ENCODE assay signal across 8 cellular contexts in the genomic region with DNA sequence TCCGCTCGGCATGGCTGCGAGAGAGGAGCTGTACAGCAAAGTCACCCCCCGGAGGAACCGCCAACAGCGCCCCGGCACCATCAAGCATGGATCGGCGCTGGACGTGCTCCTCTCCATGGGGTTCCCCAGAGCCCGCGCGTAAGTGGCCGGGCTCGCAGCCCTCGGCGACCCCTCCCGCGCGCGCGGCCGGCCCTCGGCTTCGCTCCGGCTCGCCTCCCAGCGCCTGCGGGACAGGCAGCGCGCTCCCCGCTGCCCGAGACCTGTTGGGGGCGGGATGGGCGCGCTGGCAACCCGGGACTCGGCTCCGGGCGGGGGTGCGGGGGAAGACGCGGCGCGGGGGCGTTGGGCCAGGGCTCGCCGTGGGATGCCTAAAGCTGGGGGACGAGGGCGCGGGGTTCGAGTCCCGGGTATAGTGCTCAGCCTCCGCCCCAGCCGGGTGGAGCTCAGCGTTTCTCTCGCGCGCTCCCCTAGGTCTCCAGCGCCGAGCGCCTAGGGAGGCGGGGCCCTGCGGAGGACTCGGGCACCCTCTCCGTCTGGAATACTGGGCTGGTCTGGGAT. TPM values are rescaled to one million over a fixed set of nuclear protein-coding genes. Genes with fewer than 3 reads are reported as not detected.
DNase-seq lines count a peak whose midpoint lies in the region; ATAC-seq and TF ChIP-seq lines count a peak whose summit lies in the region.

No MANE protein-coding gene starts in this region.

- H3K9me3 ChIP-seq in ascending aorta (no peaks in the 10 kb centered on the region), iPS-18a (ENCODE audit: control insufficient read depth, low read depth, low read length) (no peaks in the 10 kb centered on the region), skeletal muscle tissue (ENCODE audit: control insufficient read depth in 3 of 3, low read length in 3 of 3) (no peaks in the 10 kb centered on the region)

- peak in 1 of 3 experiments; percentile 6 for TF ChIP-seq CTCF in ascending aorta (IDR thresholded peaks at IDR 0.05)

- no peaks in the 10 kb centered on the region for H3K27me3 ChIP-seq in ascending aorta
- H3K27me3 ChIP-seq in iPS-18a (ENCODE audit: control insufficient read depth, insufficient read depth, low read length) = peaks cover 31% of the 10 kb centered on the region
- peaks cover 0 to 10% (median 9%) of the 10 kb centered on the region in 3 donors for H3K27me3 ChIP-seq in skeletal muscle tissue (ENCODE audit: control insufficient read depth in 3 of 3, insufficient read depth in 3 of 3, low read length in 3 of 3)

- H3K9ac ChIP-seq in iPS-18a (ENCODE audit: low read length) (peak overlapping the region; percentile 42), skeletal muscle tissue (ENCODE audit: low read depth in 1 of 3, low read length in 3 of 3) (peak overlapping the region; percentile 68 to 81 (median 69))

- H3K27ac ChIP-seq in ascending aorta = peak overlapping the region; percentile 87 to 91
- no peak overlapping the region for H3K27ac ChIP-seq in iPS-18a (ENCODE audit: low read length)
- peak overlapping the region; percentile 79 for H3K27ac ChIP-seq in skeletal muscle tissue (ENCODE audit: low read depth, low read length)

- ATAC-seq in GM19467 (IDR thresholded peaks at IDR 0.05; ENCODE audit: unreplicated experiment) (peak; percentile 43), HG03565 (IDR thresholded peaks at IDR 0.05; ENCODE audit: unreplicated experiment) (peak; percentile 34)

- H3K4me3 ChIP-seq in ascending aorta = peak overlapping the region; percentile 68 to 84
- H3K4me3 ChIP-seq in iPS-18a (ENCODE audit: low read length) = peak overlapping the region; percentile 89
- peak overlapping the region; percentile 76 to 80 (median 79) for H3K4me3 ChIP-seq in skeletal muscle tissue (ENCODE audit: low read length in 3 of 3)

- H3K4me1 ChIP-seq in ascending aorta = peaks cover 4 to 6% of the 10 kb centered on the region in 2 donors
- H3K4me1 ChIP-seq in iPS-18a (ENCODE audit: control insufficient read depth, low read depth, low read length) = peaks cover 4% of the 10 kb centered on the region
- H3K4me1 ChIP-seq in skeletal muscle tissue (ENCODE audit: control insufficient read depth in 3 of 3, insufficient read depth in 3 of 3, low read length in 3 of 3) = peaks cover 16 to 26% (median 21%) of the 10 kb centered on the region in 3 donors

- H3K36me3 ChIP-seq in ascending aorta (no peaks in the 10 kb centered on the region), iPS-18a (ENCODE audit: control insufficient read depth, low read depth, low read length) (no peaks in the 10 kb centered on the region), skeletal muscle tissue (ENCODE audit: control insufficient read depth in 3 of 3, insufficient read depth in 3 of 3, low read length in 3 of 3) (no peaks in the 10 kb centered on the region)

- intact Hi-C loops in ascending aorta (cut with DNase I) = no loop called here

- DNase-seq in C1 segment of cervical spinal cord (lab: John Stamatoyannopoulos, UW) = peak in 9 of 14 donors; percentile 51 to 82 (median 65)
- peak; percentile 11 to 55 (median 32) for DNase-seq in T-helper 2 cell
- DNase-seq in ascending aorta (ENCODE audit: low spot score in 2 of 2) = peak in 1 of 2 donors; percentile 74
- DNase-seq in central memory CD4-positive, alpha-beta T cell = no peak

RNA-seq across cellular contexts. Expression of a gene that starts 0.6 kb away (rescaled TPM):
- 8.5 TPM for total RNA-seq in ascending aorta
- 4.2 TPM for total RNA-seq in skeletal muscle tissue
